In the genomic region with DNA sequence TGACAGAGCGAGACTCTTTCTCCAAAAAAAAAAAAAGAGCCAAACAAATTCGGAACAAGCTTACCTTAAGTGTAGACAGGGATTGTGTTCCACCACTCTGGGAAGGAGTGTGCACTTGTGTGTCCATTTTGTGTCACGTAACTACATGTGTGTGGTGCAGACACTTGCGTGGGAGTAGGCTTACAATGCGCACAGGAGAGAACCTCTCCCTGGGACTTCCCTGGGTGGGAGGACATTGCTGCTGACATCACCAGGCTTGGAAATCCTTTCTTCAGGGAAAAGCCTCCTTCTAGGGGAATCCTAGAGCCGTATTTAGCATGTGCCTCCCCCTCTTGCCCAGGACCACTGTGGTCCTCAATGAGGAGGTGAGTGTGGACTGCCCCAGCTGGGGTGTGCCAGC, we compare ENCODE assay signal across 1 cellular context.
TF ChIP-seq lines count a peak whose summit lies in the region.

No MANE protein-coding gene starts in this region.

TF ChIP-seq in IMR-90, 13 proteins besides CTCF, POLR2A, EP300 and RAD21:
- no peak for TF ChIP-seq FOS (IDR thresholded peaks at IDR 0.05; ENCODE audit: low read depth, low read length)
- TF ChIP-seq CHD1 (IDR thresholded peaks at IDR 0.05; ENCODE audit: low read depth, low read length), result no peak
- TF ChIP-seq SMC3 (IDR thresholded peaks at IDR 0.05; ENCODE audit: low read depth, low read length), result no peak
- TF ChIP-seq NFE2L2 (IDR thresholded peaks at IDR 0.05; ENCODE audit: low read depth, low read length), result no peak
- TF ChIP-seq, protein P1, sequence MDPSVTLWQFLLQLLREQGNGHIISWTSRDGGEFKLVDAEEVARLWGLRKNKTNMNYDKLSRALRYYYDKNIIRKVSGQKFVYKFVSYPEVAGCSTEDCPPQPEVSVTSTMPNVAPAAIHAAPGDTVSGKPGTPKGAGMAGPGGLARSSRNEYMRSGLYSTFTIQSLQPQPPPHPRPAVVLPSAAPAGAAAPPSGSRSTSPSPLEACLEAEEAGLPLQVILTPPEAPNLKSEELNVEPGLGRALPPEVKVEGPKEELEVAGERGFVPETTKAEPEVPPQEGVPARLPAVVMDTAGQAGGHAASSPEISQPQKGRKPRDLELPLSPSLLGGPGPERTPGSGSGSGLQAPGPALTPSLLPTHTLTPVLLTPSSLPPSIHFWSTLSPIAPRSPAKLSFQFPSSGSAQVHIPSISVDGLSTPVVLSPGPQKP (IDR thresholded peaks at IDR 0.05; ENCODE audit: borderline replicate concordance, low read depth, low read length), result no peak
- no peak for TF ChIP-seq BHLHE40 (IDR thresholded peaks at IDR 0.05; ENCODE audit: low read depth, low read length)
- no peak for TF ChIP-seq MAFK (IDR thresholded peaks at IDR 0.05; ENCODE audit: low read depth, low read length)
- no peak for TF ChIP-seq CEBPB (IDR thresholded peaks at IDR 0.05; ENCODE audit: low read depth, low read length)
